In genomic region chr4:133585323-133585722, GRCh38 we compare ENCODE assay signal across 1 cellular context.
TF ChIP-seq lines count a peak whose summit lies in the region.

No MANE protein-coding gene starts in this region.

TF ChIP-seq in K562, 482 proteins besides CTCF, POLR2A, EP300 and RAD21 (continued from another document):
- TF ChIP-seq MBD1 (CRISPR knock-in tag; IDR thresholded peaks at IDR 0.05) = no peak
- TF ChIP-seq HNRNPK (IDR thresholded peaks at IDR 0.05; ENCODE audit: low read depth, low read length, poor library complexity, severe bottlenecking) = no peak
- no peak for TF ChIP-seq SIX5 (IDR thresholded peaks at IDR 0.05; ENCODE audit: borderline replicate concordance in 1 of 2, insufficient read depth in 1 of 2, low read depth in 1 of 2, low read length in 2 of 2)
- TF ChIP-seq CCNT2 (IDR thresholded peaks at IDR 0.05; ENCODE audit: borderline replicate concordance, extremely low read depth, insufficient read length, low read depth, low read length) = no peak
- no peak for TF ChIP-seq NCOA6 (IDR thresholded peaks at IDR 0.05)
- TF ChIP-seq ZKSCAN1 (IDR thresholded peaks at IDR 0.05; ENCODE audit: low read depth, low read length) = no peak
- TF ChIP-seq SMARCC2 (IDR thresholded peaks at IDR 0.05; ENCODE audit: low read depth) = no peak
- TF ChIP-seq ZNF12 (CRISPR knock-in tag; IDR thresholded peaks at IDR 0.05) = no peak
- TF ChIP-seq NR2C1 (IDR thresholded peaks at IDR 0.05) = no peak
- no peak for TF ChIP-seq NR2C1 (tag; IDR thresholded peaks at IDR 0.05)
